22 cellular contexts compared by ENCODE assay signal in the genomic region with DNA sequence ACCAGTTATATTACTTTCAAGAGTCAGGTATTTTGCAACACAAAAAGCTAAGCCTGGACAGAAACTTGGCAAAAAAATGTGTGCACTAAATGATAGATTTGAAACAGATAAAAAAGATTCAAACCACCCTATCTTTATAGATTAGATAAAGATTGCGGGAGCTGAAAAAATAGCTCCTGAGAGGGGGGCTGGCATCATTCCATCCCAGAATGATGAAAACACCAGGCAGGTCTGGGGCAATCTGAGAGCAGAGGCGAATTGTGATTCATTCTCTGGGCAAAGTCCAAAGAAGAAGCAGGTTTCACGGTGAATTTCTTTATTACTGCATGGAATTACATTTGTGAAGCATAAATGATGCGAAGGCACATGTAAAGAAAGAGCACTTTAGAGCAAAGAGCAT.
A peak's percentile ranks its signal among the peaks of the same experiment; 100 is the strongest.
DNase-seq lines count a peak whose midpoint lies in the region; ATAC-seq and TF ChIP-seq lines count a peak whose summit lies in the region.
"Had no signal": no experiment of that assay in that cellular context is flagged by ENCODE, and none has a peak within 500 bp of the region (broad histone marks: within the 10 kb centered on the region; RNA-seq: fewer than 3 reads in every experiment).

No MANE protein-coding gene starts in this region.

- DNase-seq in LoVo (ENCODE audit: low spot score) (peak; percentile 24), mammary epithelial cell (peak; percentile 1), iris pigment epithelial cell (ENCODE audit: low read depth) (peak; percentile 3), thyroid gland (peak; percentile 1 to 2), hippocampal formation (lab: John Stamatoyannopoulos, UW) (no peak), hepatic stellate cell (ENCODE audit: low spot score) (no peak)
- no peak for DNase-seq in stimulated activated naive CD8-positive, alpha-beta T cell treated with anti-CD3 and anti-CD28 coated beads, Interleukin-15, amount 100 ng/mL, for 72 hours
- DNase-seq: BE2C; CD4-positive, CD25-positive, alpha-beta regulatory T cell; DMS79; Kasumi-1; NCI-H1092 treated with DMSO at 0.1 percent for 48 hours; NCI-H1436 treated with DMSO at 0.1 percent for 48 hours; NCI-H1930; NCI-H2227 treated with DMSO at 0.1 percent for 48 hours; NCI-H524; NCI-H774; NK-92 treated with Interleukin-12 subunit alpha and Interleukin-12 subunit beta, amount 100 ng/mL, for 24 hours had no signal

- no peak overlapping the region for H3K4me2 ChIP-seq in mammary epithelial cell (ENCODE audit: insufficient read depth, low read depth, low read length)
- H3K4me2 ChIP-seq: A549 had no signal

- H3K27ac ChIP-seq in mammary epithelial cell (ENCODE audit: insufficient read depth, low read depth, low read length) (no peak overlapping the region), thyroid gland (no peak overlapping the region)
- H3K27ac ChIP-seq: A549, Peyer's patch had no signal

- no TSS peak for BruUV-seq in mammary epithelial cell (replicated peaks; lab: Mats Ljungman, UMichigan)

- no peak overlapping the region for H3K27ac Mint-ChIP-seq in stimulated activated naive CD8-positive, alpha-beta T cell treated with anti-CD3 and anti-CD28 coated beads, Interleukin-15, amount 100 ng/mL, for 72 hours
- H3K27ac Mint-ChIP-seq: CD4-positive, CD25-positive, alpha-beta regulatory T cell had no signal

- no peaks in the 10 kb centered on the region for H3K79me2 ChIP-seq in mammary epithelial cell (ENCODE audit: insufficient read depth, low read length)

- peaks cover 0 to 6% of the 10 kb centered on the region in 2 donors for H3K9me3 Mint-ChIP-seq in stimulated activated naive CD8-positive, alpha-beta T cell treated with anti-CD3 and anti-CD28 coated beads, Interleukin-15, amount 100 ng/mL, for 72 hours

- no peak overlapping the region for H3K9ac ChIP-seq in mammary epithelial cell (ENCODE audit: insufficient read depth, low read length)

- H3K4me1 ChIP-seq in mammary epithelial cell (ENCODE audit: insufficient read depth, low read length) = no peaks in the 10 kb centered on the region
- no peaks in the 10 kb centered on the region for H3K4me1 ChIP-seq in thyroid gland
- H3K4me1 ChIP-seq: A549, BE2C, Peyer's patch had no signal

- no peak for ATAC-seq in stimulated activated naive CD8-positive, alpha-beta T cell treated with anti-CD3 and anti-CD28 coated beads, Interleukin-15, amount 100 ng/mL, for 72 hours
- ATAC-seq: A549, GM12878, SK-N-SH treated with all-trans-retinoic acid at 6 μM for 48 hours had no signal

- TF ChIP-seq CTCF in mammary epithelial cell (conservative IDR thresholded peaks at IDR 0.05 in 1 of 2, IDR thresholded peaks at IDR 0.05 in 1 of 2; ENCODE audit: extremely low read depth in 1 of 2, insufficient read depth in 1 of 2, low read depth in 1 of 2, low read length in 2 of 2) (no peak), thyroid gland (IDR thresholded peaks at IDR 0.05) (no peak)

- intact Hi-C loops in mammary epithelial cell (cut with micrococcal nuclease) = no loop called here
- intact Hi-C loops in thyroid gland (cut with DNase I) = no loop called here

- no peaks in the 10 kb centered on the region for H3K4me1 Mint-ChIP-seq in stimulated activated naive CD8-positive, alpha-beta T cell treated with anti-CD3 and anti-CD28 coated beads, Interleukin-15, amount 100 ng/mL, for 72 hours
- H3K4me1 Mint-ChIP-seq: CD4-positive, CD25-positive, alpha-beta regulatory T cell had no signal

- H3K9me3 ChIP-seq in mammary epithelial cell (replicated peaks; ENCODE audit: insufficient read depth, low read length) (no peaks in the 10 kb centered on the region), thyroid gland (no peaks in the 10 kb centered on the region)
- H3K9me3 ChIP-seq: A549, BE2C, Peyer's patch had no signal

- 25% methylated on average over 3 of the region's 4 CpGs for WGBS in mammary epithelial cell (ENCODE audit: low coverage, missing lambda C conversion rate)
- 48 to 49% methylated on average over 4 of the region's 4 CpGs for WGBS in thyroid gland, 2 donors

- H4K20me1 ChIP-seq in mammary epithelial cell (ENCODE audit: insufficient read depth, low read length) = no peaks in the 10 kb centered on the region

- H3K4me3 ChIP-seq in mammary epithelial cell (replicated peaks in 1 of 3; ENCODE audit: insufficient read depth in 1 of 3, low read depth in 2 of 3, low read length in 3 of 3) (no peak overlapping the region), thyroid gland (replicated peaks in 1 of 3) (no peak overlapping the region)
- H3K4me3 ChIP-seq: A549, GM12878, Peyer's patch had no signal

- no peak overlapping the region for H3K4me3 Mint-ChIP-seq in stimulated activated naive CD8-positive, alpha-beta T cell treated with anti-CD3 and anti-CD28 coated beads, Interleukin-15, amount 100 ng/mL, for 72 hours
- H3K4me3 Mint-ChIP-seq: CD4-positive, CD25-positive, alpha-beta regulatory T cell had no signal

- no peaks in the 10 kb centered on the region for H3K36me3 ChIP-seq in mammary epithelial cell (ENCODE audit: insufficient read depth, low read length)
- H3K36me3 ChIP-seq in thyroid gland = no peaks in the 10 kb centered on the region
- H3K36me3 ChIP-seq: BE2C, Peyer's patch had no signal

- no peak for TF ChIP-seq POLR2A in thyroid gland (IDR thresholded peaks at IDR 0.05)

- H3K27me3 ChIP-seq in mammary epithelial cell (ENCODE audit: insufficient read depth, low read length) (peaks cover 3% of the 10 kb centered on the region), thyroid gland (no peaks in the 10 kb centered on the region)
- H3K27me3 ChIP-seq: BE2C, Peyer's patch had no signal

- dilution Hi-C loops in mammary epithelial cell (cut with HindIII; ENCODE audit: low sequenced_read_pairs) = no loop called here

- in situ Hi-C loops in mammary epithelial cell (cut with MboI; ENCODE audit: low sequenced_read_pairs in 2 of 2) = no loop called here

- CTCF ChIA-PET in mammary epithelial cell (lab: Charles Lee; ENCODE audit: low non-redundant PET) = no interaction called here

- H2AFZ ChIP-seq in mammary epithelial cell (ENCODE audit: low read depth, low read length) = no peak overlapping the region

- H3K27me3 Mint-ChIP-seq in stimulated activated naive CD8-positive, alpha-beta T cell treated with anti-CD3 and anti-CD28 coated beads, Interleukin-15, amount 100 ng/mL, for 72 hours = no peaks in the 10 kb centered on the region
- H3K27me3 Mint-ChIP-seq: CD4-positive, CD25-positive, alpha-beta regulatory T cell had no signal

Comparison
In these comparisons a context has a peak if more than half of its experiments do, and no peak if none do; other contexts are left out.
1. DNase-seq: peak in LoVo (single experiment), mammary epithelial cell (single experiment), iris pigment epithelial cell (single experiment) and thyroid gland (2 of 2); none in hippocampal formation (0 of 2), hepatic stellate cell (single experiment) and stimulated activated naive CD8-positive, alpha-beta T cell treated with anti-CD3 and anti-CD28 coated beads, Interleukin-15, amount 100 ng/mL, for 72 hours (0 of 2).